In genomic region chr7:63317595-63317994, GRCh38 we compare ENCODE assay signal across 7 cellular contexts.
DNase-seq lines count a peak whose midpoint lies in the region; ATAC-seq and TF ChIP-seq lines count a peak whose summit lies in the region.
"Not testable (repeated sequence)": the region's sequence is repeated elsewhere in the genome, so short reads cannot be mapped to it uniquely, and the experiment has no call there.

No MANE protein-coding gene starts in this region.

- CTCF ChIA-PET in naive thymus-derived CD4-positive, alpha-beta T cell (lab: Charles Lee): not testable (repeated sequence)

- not testable (repeated sequence) for TF ChIP-seq CTCF in CD14-positive monocyte (IDR thresholded peaks at IDR 0.05); chondrocyte (IDR thresholded peaks at IDR 0.05); heart left ventricle (IDR thresholded peaks at IDR 0.05); right lobe of liver (IDR thresholded peaks at IDR 0.05); sigmoid colon (IDR thresholded peaks at IDR 0.05); upper lobe of left lung (IDR thresholded peaks at IDR 0.05)

- not testable (repeated sequence) for TF ChIP-seq POLR2A in heart left ventricle (IDR thresholded peaks at IDR 0.05); right lobe of liver (IDR thresholded peaks at IDR 0.05); sigmoid colon (IDR thresholded peaks at IDR 0.05); upper lobe of left lung (IDR thresholded peaks at IDR 0.05)

- H3K4me1 ChIP-seq in heart left ventricle; right lobe of liver; naive thymus-derived CD4-positive, alpha-beta T cell (ENCODE audit: control insufficient read depth in 2 of 2, insufficient read depth in 2 of 2, low read length in 2 of 2); sigmoid colon; upper lobe of left lung: not testable (repeated sequence)

- not testable (repeated sequence) for H3K9me3 Mint-ChIP-seq in CD14-positive monocyte; chondrocyte (ENCODE audit: low read depth); naive thymus-derived CD4-positive, alpha-beta T cell

- intact Hi-C loops in CD14-positive monocyte (cut with micrococcal nuclease); heart left ventricle (cut with DNase I); right lobe of liver (cut with DNase I); naive thymus-derived CD4-positive, alpha-beta T cell (cut with micrococcal nuclease); sigmoid colon (cut with DNase I): not testable (repeated sequence)

- ATAC-seq in heart left ventricle: peak in 1 of 4 donors; percentile 46
- peak in 1 of 4 donors; percentile 15 for ATAC-seq in right lobe of liver
- ATAC-seq in naive thymus-derived CD4-positive, alpha-beta T cell: peak; percentile 6
- peak; percentile 30 to 53 for ATAC-seq in upper lobe of left lung (ENCODE audit: low FRiP score in 2 of 2)

- H3K36me3 ChIP-seq in heart left ventricle; right lobe of liver; naive thymus-derived CD4-positive, alpha-beta T cell (ENCODE audit: control insufficient read depth in 2 of 3, insufficient read depth in 3 of 3, low read length in 3 of 3); sigmoid colon; upper lobe of left lung: not testable (repeated sequence)

- WGBS in heart left ventricle, 4 donors: 92 to 94% methylated on average over 7 to 8 of the region's 13 CpGs; no CpG with 5 or more reads in 2 of the 4 donors
- WGBS in right lobe of liver (ENCODE audit: insufficient coverage, low coverage, low lambda C conversion rate, missing lambda C conversion rate): 67% methylated on average over 1 of the region's 13 CpGs
- 97% methylated on average over 7 to 8 of the region's 13 CpGs for WGBS in sigmoid colon, 2 donors
- WGBS in upper lobe of left lung, 2 donors: 90% methylated on average over 4 of the region's 13 CpGs; no CpG with 5 or more reads in 1 of the 2 donors

- not testable (repeated sequence) for H3K27me3 ChIP-seq in heart left ventricle; right lobe of liver; naive thymus-derived CD4-positive, alpha-beta T cell (ENCODE audit: control insufficient read depth in 2 of 2, insufficient read depth in 2 of 2, low read length in 2 of 2); sigmoid colon; upper lobe of left lung

- not testable (repeated sequence) for H3K4me3 ChIP-seq in heart left ventricle; right lobe of liver; naive thymus-derived CD4-positive, alpha-beta T cell (ENCODE audit: low read length); sigmoid colon; upper lobe of left lung

- POLR2A ChIA-PET in naive thymus-derived CD4-positive, alpha-beta T cell (lab: Charles Lee): not testable (repeated sequence)

- H3K27me3 Mint-ChIP-seq in CD14-positive monocyte (ENCODE audit: low read depth in 3 of 3); chondrocyte (ENCODE audit: low read depth); naive thymus-derived CD4-positive, alpha-beta T cell: not testable (repeated sequence)

- not testable (repeated sequence) for H3K27ac ChIP-seq in heart left ventricle; right lobe of liver; naive thymus-derived CD4-positive, alpha-beta T cell (ENCODE audit: low read depth, low read length); sigmoid colon; upper lobe of left lung

- not testable (repeated sequence) for H3K4me1 Mint-ChIP-seq in CD14-positive monocyte; chondrocyte (ENCODE audit: low read depth); naive thymus-derived CD4-positive, alpha-beta T cell

- H3K36me3 Mint-ChIP-seq in CD14-positive monocyte; chondrocyte (ENCODE audit: low read depth); naive thymus-derived CD4-positive, alpha-beta T cell: not testable (repeated sequence)

- not testable (repeated sequence) for TF ChIP-seq EP300 in sigmoid colon (IDR thresholded peaks at IDR 0.05); upper lobe of left lung (IDR thresholded peaks at IDR 0.05)

- not testable (repeated sequence) for H3K9me3 ChIP-seq in heart left ventricle; right lobe of liver; naive thymus-derived CD4-positive, alpha-beta T cell (ENCODE audit: control insufficient read depth in 2 of 3, low read length in 3 of 3); sigmoid colon; upper lobe of left lung

- not testable (repeated sequence) for H3K27ac Mint-ChIP-seq in CD14-positive monocyte; chondrocyte (ENCODE audit: unreplicated experiment); naive thymus-derived CD4-positive, alpha-beta T cell

- not testable (repeated sequence) for H3K4me3 Mint-ChIP-seq in CD14-positive monocyte; chondrocyte (ENCODE audit: unreplicated experiment); naive thymus-derived CD4-positive, alpha-beta T cell

- peak; percentile 13 for DNase-seq in CD14-positive monocyte (ENCODE audit: low spot score)
- peak; percentile 65 for DNase-seq in chondrocyte (ENCODE audit: low spot score)
- DNase-seq in heart left ventricle: peak in 3 of 5 donors; percentile 2 to 11 (median 7)
- peak in 2 of 3 donors; percentile 3 to 9 for DNase-seq in right lobe of liver
- not testable (repeated sequence) for DNase-seq in naive thymus-derived CD4-positive, alpha-beta T cell
- DNase-seq in sigmoid colon: peak; percentile 48
- DNase-seq in upper lobe of left lung: peak in 1 of 2 donors; percentile 63
